In the genomic region with DNA sequence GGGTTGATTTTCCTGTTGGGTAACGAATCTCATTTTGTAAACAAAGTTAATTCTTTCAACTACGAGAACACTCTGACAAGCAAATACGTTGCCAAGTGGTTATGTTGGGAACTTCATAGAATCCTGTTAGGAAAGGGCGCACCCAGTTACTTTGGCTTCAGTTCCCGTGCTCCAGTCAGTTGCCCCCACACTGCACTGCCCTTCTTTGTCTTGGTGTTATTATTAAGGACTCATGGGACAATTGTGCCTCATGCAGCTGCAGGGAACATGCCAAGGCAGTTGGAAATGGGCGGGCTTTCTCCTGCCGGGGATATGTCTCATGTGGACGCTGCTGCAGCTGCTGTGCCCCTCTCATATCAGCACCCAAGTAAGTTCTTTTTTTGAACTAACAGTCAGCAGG, we compare ENCODE assay signal across 10 cellular contexts. TPM values are rescaled to one million over a fixed set of nuclear protein-coding genes. Genes with fewer than 3 reads are reported as not detected.
DNase-seq lines count a peak whose midpoint lies in the region; ATAC-seq, FAIRE-seq and TF ChIP-seq lines count a peak whose summit lies in the region.
"Had no signal": no experiment of that assay in that cellular context is flagged by ENCODE, and none has a peak within 500 bp of the region (broad histone marks: within the 10 kb centered on the region; RNA-seq: fewer than 3 reads in every experiment).

No MANE protein-coding gene starts in this region.

- peaks cover 3 to 26% of the 10 kb centered on the region in 2 donors for H3K36me3 ChIP-seq in kidney (ENCODE audit: control insufficient read depth in 1 of 2, insufficient read depth in 2 of 2, low read length in 2 of 2)

- peak overlapping the region in 1 of 2 donors; percentile 38 for H3K27ac ChIP-seq in coronary artery
- H3K27ac ChIP-seq in temporal lobe (ENCODE audit: low read depth, low read length) = peak overlapping the region; percentile 69
- H3K27ac ChIP-seq in kidney (ENCODE audit: low read depth in 2 of 2, low read length in 2 of 2) = no peak overlapping the region

- H3K9ac ChIP-seq in kidney (ENCODE audit: low read length in 2 of 2) = no peak overlapping the region
- H3K9ac ChIP-seq: SK-N-SH had no signal

- TF ChIP-seq CTCF in coronary artery (IDR thresholded peaks at IDR 0.05) (no peak), kidney (IDR thresholded peaks at IDR 0.05; ENCODE audit: borderline replicate concordance, extremely low read depth, insufficient read depth) (no peak)

- peak overlapping the region; percentile 14 for H3K4me3 ChIP-seq in coronary artery
- no peak overlapping the region for H3K4me3 ChIP-seq in kidney (ENCODE audit: low read length in 2 of 2)

- ATAC-seq in HG03378 (IDR thresholded peaks at IDR 0.05; ENCODE audit: unreplicated experiment) = no peak

- H3K4me1 ChIP-seq in kidney (ENCODE audit: control insufficient read depth in 1 of 2, insufficient read depth in 1 of 2, low read depth in 1 of 2, low read length in 2 of 2) = no peaks in the 10 kb centered on the region

- FAIRE-seq in kidney (lab: Jason Lieb, UNC) = no peak

- DNase-seq in NCI-H1105 (lab: John Stamatoyannopoulos, UW) (peak; percentile 81), coronary artery (ENCODE audit: low spot score) (no peak), medulla oblongata (ENCODE audit: extremely low spot score) (peak; percentile 64), kidney (no peak), NK-92 (lab: John Stamatoyannopoulos, UW; ENCODE audit: unreplicated experiment) (no peak)
- DNase-seq: naive B cell, NCI-H1694, SK-N-SH had no signal

- intact Hi-C loops in kidney (cut with DNase I) = no loop called here

- no peaks in the 10 kb centered on the region for H3K9me3 ChIP-seq in kidney (ENCODE audit: control insufficient read depth in 1 of 2, low read length in 2 of 2)
- H3K9me3 ChIP-seq: SK-N-SH had no signal

RNA-seq across cellular contexts. Expression of gene OFD1, which starts 28.9 kb away (rescaled TPM):
- total RNA-seq in temporal lobe = 18.2 TPM
- 42.0 TPM for total RNA-seq in kidney
- polyA plus RNA-seq in kidney (ENCODE audit: insufficient read depth, low read depth, low replicate concordance) = 20.6 TPM

RNA-seq across cellular contexts. Expression of gene TRAPPC2, which starts 29.1 kb away (rescaled TPM):
- total RNA-seq in temporal lobe (41.6 TPM), kidney (21.0 TPM)
- polyA plus RNA-seq in kidney (ENCODE audit: insufficient read depth, low read depth, low replicate concordance) = 9.0 TPM

RNA-seq across cellular contexts. Expression of gene GPM6B, which starts 53.4 kb away (rescaled TPM):
- total RNA-seq in temporal lobe (323 TPM), kidney (16.0 TPM)
- polyA plus RNA-seq in kidney (ENCODE audit: insufficient read depth, low read depth, low replicate concordance) = 6.3 TPM

Comparison
In these comparisons a context has a peak if more than half of its experiments do, and no peak if none do; other contexts are left out.
1. DNase-seq: peak in NCI-H1105 (single experiment) and medulla oblongata (single experiment); none in coronary artery (single experiment), kidney (single experiment) and NK-92 (single experiment).
2. RNA of gene GPM6B, which starts 53.4 kb away (total RNA-seq): 323 TPM in temporal lobe (single experiment); 16.0 TPM in kidney (single experiment); every median in the first group is over 10 times any median in the second.